ENCODE assay signal across 15 cellular contexts in genomic region chr9:98054376-98054951, GRCh38.
"Had no signal": no experiment of that assay in that cellular context is flagged by ENCODE, and none has a peak within 500 bp of the region (broad histone marks: within the 10 kb centered on the region; RNA-seq: fewer than 3 reads in every experiment).

No MANE protein-coding gene starts in this region.

- H3K9me3 ChIP-seq: heart left ventricle, left ventricle myocardium inferior, pancreas, sigmoid colon, thyroid gland had no signal

- ATAC-seq: heart left ventricle, pancreas had no signal

- H3K36me3 ChIP-seq: heart left ventricle, left ventricle myocardium inferior, pancreas, sigmoid colon, thyroid gland had no signal

- H3K27me3 ChIP-seq: heart left ventricle, pancreas, sigmoid colon, thyroid gland had no signal

- H3K4me3 ChIP-seq: heart left ventricle, left ventricle myocardium inferior, pancreas, sigmoid colon, thyroid gland had no signal

- H3K9me3 Mint-ChIP-seq: activated CD4-positive, alpha-beta memory T cell treated with anti-CD3 and anti-CD28 coated beads, Interleukin-2, amount 10 ng/mL, durations not matched to agents 7 days and 5 days had no signal

- H3K27me3 Mint-ChIP-seq: activated CD4-positive, alpha-beta memory T cell treated with anti-CD3 and anti-CD28 coated beads, Interleukin-2, amount 10 ng/mL, durations not matched to agents 7 days and 5 days had no signal

- H3K27ac ChIP-seq: heart left ventricle, left ventricle myocardium inferior, pancreas, sigmoid colon, thyroid gland had no signal

- DNase-seq: activated CD4-positive, alpha-beta memory T cell treated with anti-CD3 and anti-CD28 coated beads, Interleukin-2, amount 10 ng/mL, durations not matched to agents 7 days and 5 days; activated CD4-positive, alpha-beta T cell treated with anti-CD3 and anti-CD28 coated beads for 4 hours; activated naive CD4-positive, alpha-beta T cell treated with anti-CD3 and anti-CD28 coated beads, Interleukin-2, amount 50 U/mL, for 16 hours; activated T-cell treated with anti-CD3 and anti-CD28 coated beads, Interleukin-2, amount 50 U/mL, for 1 hour; effector CD4-positive, alpha-beta T cell; heart left ventricle; kidney glomerular epithelial cell; left ventricle myocardium inferior; mammary epithelial cell; midbrain; pancreas; sigmoid colon; stimulated activated CD4-positive, alpha-beta T cell treated with anti-CD3 and anti-CD28 coated beads, Interleukin-4, amount 100 ng/mL, for 24 hours; stimulated activated naive CD4-positive, alpha-beta T cell; thyroid gland had no signal

- H3K4me3 Mint-ChIP-seq: activated CD4-positive, alpha-beta memory T cell treated with anti-CD3 and anti-CD28 coated beads, Interleukin-2, amount 10 ng/mL, durations not matched to agents 7 days and 5 days had no signal
